ENCODE assay signal across 17 cellular contexts in the genomic region with DNA sequence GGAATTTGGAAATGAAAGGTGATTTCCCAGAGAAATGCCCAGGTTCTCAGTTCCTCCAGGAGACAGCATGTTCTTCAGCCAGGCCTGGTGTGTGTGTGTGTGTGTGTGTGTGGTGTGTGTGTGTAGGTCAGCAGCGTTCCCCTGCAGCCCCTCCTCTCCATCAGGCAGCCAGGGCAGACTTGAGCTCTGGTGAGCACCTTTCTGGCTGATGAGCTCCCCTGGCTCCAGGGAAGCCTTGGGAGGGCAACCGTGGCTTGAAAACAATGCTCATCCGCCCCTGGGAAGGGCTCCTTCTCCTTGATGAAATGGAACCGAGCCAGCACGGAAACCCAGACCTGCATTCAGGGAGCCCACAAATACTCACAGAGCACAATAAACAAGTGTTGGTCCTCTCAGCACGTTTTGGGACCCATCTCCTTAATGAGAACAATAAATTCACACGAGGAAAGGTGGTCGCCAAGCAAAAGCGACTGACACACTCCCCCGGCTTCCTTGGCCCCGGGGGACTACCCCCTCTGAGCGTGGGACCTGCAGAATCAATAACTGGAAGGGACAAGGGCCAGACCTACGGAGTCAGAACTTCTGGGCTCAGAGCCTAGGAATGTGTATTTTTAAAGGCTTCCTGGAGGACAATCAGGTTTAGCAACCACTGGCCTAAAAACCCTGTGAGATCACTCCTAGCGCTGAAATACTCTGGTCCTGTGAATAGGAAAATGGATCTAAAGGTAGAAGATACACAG. TPM values are rescaled to one million over a fixed set of nuclear protein-coding genes. Genes with fewer than 3 reads are reported as not detected.
A peak's percentile ranks its signal among the peaks of the same experiment; 100 is the strongest.
DNase-seq lines count a peak whose midpoint lies in the region; ATAC-seq, FAIRE-seq and TF ChIP-seq lines count a peak whose summit lies in the region.
"Had no signal": no experiment of that assay in that cellular context is flagged by ENCODE, and none has a peak within 500 bp of the region (broad histone marks: within the 10 kb centered on the region; RNA-seq: fewer than 3 reads in every experiment).

No MANE protein-coding gene starts in this region.

- DNase-seq in SJCRH30 (no peak), kidney (no peak), pancreas (peak in 5 of 6 donors; percentile 65 to 80 (median 70))
- no peak for DNase-seq in stimulated activated CD4-positive, alpha-beta T cell treated with anti-CD3 and anti-CD28 coated beads, Interleukin-15, amount 100 ng/mL, for 24 hours
- DNase-seq: activated CD4-positive, alpha-beta T cell treated with anti-CD3 and anti-CD28 coated beads for 4 hours; activated T-cell treated with anti-CD3 and anti-CD28 coated beads, Interleukin-2, amount 50 U/mL, for 1 hour; foreskin keratinocyte; NCI-H1417; NCI-H446 treated with DMSO at 0.1 percent for 48 hours; occipital lobe; SHP77; stimulated activated naive CD8-positive, alpha-beta T cell treated with anti-CD3 and anti-CD28 coated beads, Interleukin-15, amount 100 ng/mL, for 72 hours had no signal

- no peak overlapping the region for H3K9ac ChIP-seq in kidney (ENCODE audit: low read length in 2 of 2)

- TF ChIP-seq CTCF in C4-2B (conservative IDR thresholded peaks at IDR 0.05) (no peak), kidney (IDR thresholded peaks at IDR 0.05; ENCODE audit: borderline replicate concordance, extremely low read depth, insufficient read depth) (no peak), pancreas (IDR thresholded peaks at IDR 0.05) (no peak)

- H3K27ac ChIP-seq in C4-2B (peak overlapping the region; percentile 66), SJCRH30 (peak overlapping the region; percentile 56), kidney (ENCODE audit: low read depth in 2 of 2, low read length in 2 of 2) (peak overlapping the region; percentile 3 to 24), pancreas (peak overlapping the region; percentile 69 to 84 (median 72))
- H3K27ac ChIP-seq: foreskin keratinocyte had no signal

- H3K36me3 ChIP-seq in SJCRH30 (no peaks in the 10 kb centered on the region), kidney (ENCODE audit: control insufficient read depth in 1 of 2, insufficient read depth in 2 of 2, low read length in 2 of 2) (no peaks in the 10 kb centered on the region), pancreas (no peaks in the 10 kb centered on the region)

- peaks cover 24% of the 10 kb centered on the region for H3K4me1 ChIP-seq in SJCRH30
- peaks cover 28 to 42% of the 10 kb centered on the region in 2 donors for H3K4me1 ChIP-seq in kidney (ENCODE audit: control insufficient read depth in 1 of 2, insufficient read depth in 1 of 2, low read depth in 1 of 2, low read length in 2 of 2)
- H3K4me1 ChIP-seq in pancreas = peaks cover 38 to 50% (median 41%) of the 10 kb centered on the region in 3 donors
- H3K4me1 ChIP-seq: foreskin keratinocyte had no signal

- H3K4me3 ChIP-seq in SJCRH30 (no peak overlapping the region), kidney (ENCODE audit: low read length in 2 of 2) (no peak overlapping the region), pancreas (peak overlapping the region in 1 of 4 donors; percentile 17)

- ATAC-seq in pancreas (peak; percentile 75 to 81 (median 78)), GM18520 (IDR thresholded peaks at IDR 0.05; ENCODE audit: unreplicated experiment) (no peak), GM18861 (IDR thresholded peaks at IDR 0.05; ENCODE audit: unreplicated experiment) (no peak), GM21786 (IDR thresholded peaks at IDR 0.05; ENCODE audit: unreplicated experiment) (no peak)
- ATAC-seq: foreskin keratinocyte had no signal

- FAIRE-seq in kidney (lab: Jason Lieb, UNC) (no peak), pancreas (lab: Jason Lieb, UNC) (no peak)
- FAIRE-seq: endometrium had no signal

- intact Hi-C loops in kidney (cut with DNase I) = no loop called here
- intact Hi-C loops in pancreas (cut with DNase I) = no loop called here

- no peaks in the 10 kb centered on the region for H3K9me3 ChIP-seq in SJCRH30 (replicated peaks)
- H3K9me3 ChIP-seq in kidney (ENCODE audit: control insufficient read depth in 1 of 2, low read length in 2 of 2) = no peaks in the 10 kb centered on the region
- no peaks in the 10 kb centered on the region for H3K9me3 ChIP-seq in pancreas

- 12 to 17% methylated on average over 14 of the region's 14 CpGs for WGBS in pancreas, 2 donors

- no peaks in the 10 kb centered on the region for H3K27me3 ChIP-seq in SJCRH30
- H3K27me3 ChIP-seq in pancreas = no peaks in the 10 kb centered on the region

RNA-seq across cellular contexts. Expression of gene HES1, which starts 38.6 kb away (rescaled TPM):
- 18.7 and 21.6 TPM in 2 replicates for total RNA-seq in SJCRH30 (2014; rRNA removed; shearing (Covaris generic))
- total RNA-seq in kidney = 44.3 TPM
- 77.4 TPM for polyA plus RNA-seq in kidney (ENCODE audit: insufficient read depth, low read depth, low replicate concordance)
- 10 to 100 TPM; 15.7 to 51.6 (median 36.3) TPM for total RNA-seq in pancreas
- polyA plus RNA-seq in pancreas = 10 to 100 TPM; 22.3 to 68.5 TPM

Comparison
In these comparisons a context has a peak if more than half of its experiments do, and no peak if none do; other contexts are left out.
1. H3K27ac ChIP-seq: peak in every context shown above with its lines; median percentile 72 in pancreas; 66 in C4-2B; 56 in SJCRH30; 14 in kidney.
2. DNase-seq: peak in pancreas (5 of 6); none in SJCRH30 (0 of 2), kidney (single experiment) and stimulated activated CD4-positive, alpha-beta T cell treated with anti-CD3 and anti-CD28 coated beads, Interleukin-15, amount 100 ng/mL, for 24 hours (single experiment).
3. ATAC-seq: peak in pancreas (4 of 4); none in GM18520 (single experiment), GM18861 (single experiment) and GM21786 (single experiment).